ENCODE assay signal across 8 cellular contexts in genomic region chr6:28758046-28758817, GRCh38.
A peak's percentile ranks its signal among the peaks of the same experiment; 100 is the strongest.
DNase-seq lines count a peak whose midpoint lies in the region; ATAC-seq, FAIRE-seq and TF ChIP-seq lines count a peak whose summit lies in the region.

No MANE protein-coding gene starts in this region.

- H3K4me2 ChIP-seq in A549, result peak overlapping the region; percentile 75

- ATAC-seq in A549 (peak; percentile 87 to 92), HG03521 (IDR thresholded peaks at IDR 0.05; ENCODE audit: unreplicated experiment) (no peak), GM18868 (IDR thresholded peaks at IDR 0.05; ENCODE audit: unreplicated experiment) (no peak)

- peak; percentile 25 to 88 for DNase-seq in A549 (ENCODE audit: low read depth in 1 of 2, low spot score in 1 of 2)
- peak; percentile 41 for DNase-seq in HS-5 (ENCODE audit: low read depth)
- DNase-seq in RKO (ENCODE audit: low spot score), result peak; percentile 90
- peak; percentile 56 for DNase-seq in fibroblast of mammary gland (ENCODE audit: low read depth)
- no peak for DNase-seq in GM10248 (ENCODE audit: extremely low spot score)
- no peak for DNase-seq in glomerular visceral epithelial cell (ENCODE audit: extremely low spot score)

- peak overlapping the region; percentile 86 to 89 for H3K27ac ChIP-seq in A549

- under 1% methylated on average over 19 of the region's 19 CpGs for WGBS in A549 (ENCODE audit: missing lambda C conversion rate)

- H3K4me1 ChIP-seq in A549, result peaks cover 11% of the 10 kb centered on the region; the same call in 1 of the 3 replicates

- H3K4me3 ChIP-seq in A549 (peak overlapping the region; percentile 60), fibroblast of mammary gland (ENCODE audit: control insufficient read depth, low read depth, low read length) (no peak overlapping the region)

- no peaks in the 10 kb centered on the region for H3K9me3 ChIP-seq in A549

- CTCF ChIA-PET in A549 (lab: Yijun Ruan, JAX), result interaction anchor here (0.6 to 1.2 kb wide), 3 partner anchors 9 to 1461 kb away, joined by 3 read pairs; no protein-coding TSS in a partner anchor
- CTCF ChIA-PET in GM10248 (lab: Yijun Ruan, JAX), result no interaction called here

- TF ChIP-seq CTCF in A549 (IDR thresholded peaks at IDR 0.05) (no peak), fibroblast of mammary gland (conservative IDR thresholded peaks at IDR 0.05; ENCODE audit: control insufficient read depth, insufficient read depth, low read depth, low read length) (no peak), GM10248 (IDR thresholded peaks at IDR 0.05; ENCODE audit: control extremely low read depth, extremely low read depth, low read depth, missing control alignments) (no peak)

- no peak for TF ChIP-seq EP300 in A549 (IDR thresholded peaks at IDR 0.05)

- POLR2A ChIA-PET in A549 (lab: Yijun Ruan, JAX) (interaction anchor here (0.6 to 2.2 kb wide), 8 partner anchors 11 to 870 kb away, joined by 3 to 10 read pairs (median 3); no protein-coding TSS in a partner anchor), GM10248 (lab: Yijun Ruan, JAX) (no interaction called here)

- TF ChIP-seq POLR2A in A549 (IDR thresholded peaks at IDR 0.05; ENCODE audit: low read length), result no peak

- TF ChIP-seq RAD21 in A549 (conservative IDR thresholded peaks at IDR 0.05 in 1 of 2, IDR thresholded peaks at IDR 0.05 in 1 of 2), result peak in 1 of 2 experiments; percentile 22; a peak in 1 of 5 replicates

- FAIRE-seq in A549 (lab: Jason Lieb, UNC), result no peak

TF ChIP-seq in A549, 52 proteins besides CTCF, POLR2A, EP300 and RAD21:
- TF ChIP-seq HES2 (IDR thresholded peaks at IDR 0.05), result no peak
- no peak for TF ChIP-seq SMC3 (IDR thresholded peaks at IDR 0.05)
- no peak for TF ChIP-seq ZNF302 (CRISPR knock-in tag; IDR thresholded peaks at IDR 0.05)
- TF ChIP-seq FOXS1 (CRISPR knock-in tag; IDR thresholded peaks at IDR 0.05), result peak; percentile 32; the same call in 1 of the 2 replicates
- TF ChIP-seq NR3C1 (IDR thresholded peaks at IDR 0.05), result no peak
- TF ChIP-seq KDM5A (IDR thresholded peaks at IDR 0.05), result no peak
- no peak for TF ChIP-seq MAFK (IDR thresholded peaks at IDR 0.05; ENCODE audit: partially characterized antibody)
- TF ChIP-seq HMGXB4 (CRISPR knock-in tag; IDR thresholded peaks at IDR 0.05; ENCODE audit: borderline replicate concordance), result peak; percentile 24; the same call in 1 of the 2 replicates
- TF ChIP-seq JUNB (IDR thresholded peaks at IDR 0.05), result no peak
- TF ChIP-seq EHF (CRISPR knock-in tag; IDR thresholded peaks at IDR 0.05), result no peak
- no peak for TF ChIP-seq NPAS2 (CRISPR knock-in tag; IDR thresholded peaks at IDR 0.05; ENCODE audit: borderline replicate concordance)
- no peak for TF ChIP-seq MAZ (IDR thresholded peaks at IDR 0.05; ENCODE audit: borderline replicate concordance, low read depth, low read length)
- TF ChIP-seq ATOH8 (CRISPR knock-in tag; IDR thresholded peaks at IDR 0.05; ENCODE audit: low read depth), result no peak
- 0 out of 2 replicates have a peak, but pooled peaks have one; percentile 24 for TF ChIP-seq PHF8 (IDR thresholded peaks at IDR 0.05; ENCODE audit: borderline replicate concordance, low read depth)
- no peak for TF ChIP-seq CBX2 (IDR thresholded peaks at IDR 0.05; ENCODE audit: borderline replicate concordance, low read depth)
- no peak for TF ChIP-seq NFE2L2 (conservative IDR thresholded peaks at IDR 0.05; ENCODE audit: low read length)
- 0 out of 5 replicates have a peak, but pooled peaks have one; percentile 15 to 20 for TF ChIP-seq JUN (IDR thresholded peaks at IDR 0.05)
- peak; percentile 18; the same call in 1 of the 2 replicates for TF ChIP-seq GATA3 (IDR thresholded peaks at IDR 0.05; ENCODE audit: borderline replicate concordance)
- TF ChIP-seq ESRRA (IDR thresholded peaks at IDR 0.05; ENCODE audit: borderline replicate concordance, low read length), result no peak
- no peak for TF ChIP-seq BCL3 (IDR thresholded peaks at IDR 0.05)
- peak; percentile 73 for TF ChIP-seq MAX (IDR thresholded peaks at IDR 0.05)
- no peak for TF ChIP-seq ZFP36 (IDR thresholded peaks at IDR 0.05; ENCODE audit: borderline replicate concordance, partially characterized antibody)
- TF ChIP-seq FOSB (CRISPR knock-in tag; IDR thresholded peaks at IDR 0.05), result no peak
- no peak for TF ChIP-seq KDM1A (IDR thresholded peaks at IDR 0.05; ENCODE audit: low read depth)
- TF ChIP-seq TFCP2L1 (CRISPR knock-in tag; IDR thresholded peaks at IDR 0.05), result no peak
- TF ChIP-seq ELK1 (IDR thresholded peaks at IDR 0.05; ENCODE audit: low read depth, low read length), result no peak
- TF ChIP-seq MYC (IDR thresholded peaks at IDR 0.05; ENCODE audit: borderline replicate concordance, low read length), result peak; percentile 53; the same call in 1 of the 2 replicates
- TF ChIP-seq PBX3 (IDR thresholded peaks at IDR 0.05), result 0 out of 2 replicates have a peak, but pooled peaks have one; percentile 17
- peak; percentile 42 to 89; a peak in 3 of 4 replicates for TF ChIP-seq CEBPB (IDR thresholded peaks at IDR 0.05)
- TF ChIP-seq BHLHE40 (IDR thresholded peaks at IDR 0.05; ENCODE audit: low read depth, low read length), result no peak
- no peak for TF ChIP-seq ZC3H11A (IDR thresholded peaks at IDR 0.05)
- TF ChIP-seq HDAC2 (IDR thresholded peaks at IDR 0.05), result no peak
- no peak for TF ChIP-seq ZSCAN20 (CRISPR knock-in tag; IDR thresholded peaks at IDR 0.05)
- TF ChIP-seq CHD4 (IDR thresholded peaks at IDR 0.05; ENCODE audit: borderline replicate concordance), result no peak
- peak; percentile 48 for TF ChIP-seq SREBF2 (IDR thresholded peaks at IDR 0.05)
- TF ChIP-seq HEYL (CRISPR knock-in tag; IDR thresholded peaks at IDR 0.05), result no peak
- TF ChIP-seq RNF2 (IDR thresholded peaks at IDR 0.05; ENCODE audit: borderline replicate concordance, low read depth), result no peak

Comparison
In these comparisons a context has a peak if more than half of its experiments do, and no peak if none do; other contexts are left out.
1. ATAC-seq: peak in A549 (2 of 2); none in HG03521 (single experiment) and GM18868 (single experiment).
2. DNase-seq: peak in A549 (2 of 2), HS-5 (single experiment), RKO (single experiment) and fibroblast of mammary gland (single experiment); none in GM10248 (single experiment) and glomerular visceral epithelial cell (single experiment).